Comparison of ENCODE assay signal across 8 cellular contexts in the genomic region with DNA sequence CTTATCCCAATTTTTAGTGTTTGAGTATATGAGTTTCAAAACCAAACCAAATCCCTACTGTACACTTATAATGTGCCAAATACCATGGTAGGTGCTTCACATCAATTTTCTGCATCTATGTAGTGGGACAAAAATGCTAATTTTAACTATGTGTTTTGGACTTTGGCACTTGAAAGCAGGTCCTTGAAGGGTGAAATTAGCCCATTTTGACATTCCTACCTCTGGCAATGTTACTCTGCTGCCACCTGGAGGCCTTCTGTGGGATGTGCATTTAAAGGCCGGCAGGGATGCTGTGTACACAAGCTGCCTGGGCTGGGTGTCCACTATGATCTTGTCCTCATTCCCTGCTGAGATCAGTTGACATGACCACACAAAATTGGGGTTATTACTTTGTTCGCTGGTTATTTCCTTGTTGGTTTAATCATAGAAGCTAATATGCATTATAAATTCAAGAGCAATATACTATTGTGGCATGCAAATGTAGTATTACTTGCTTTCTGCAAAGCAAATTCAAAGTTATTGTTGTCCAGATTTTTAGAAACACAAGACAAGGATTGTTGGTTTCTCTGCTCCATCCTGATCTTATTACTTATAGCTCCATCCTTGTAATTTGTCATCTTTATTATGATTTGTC.
DNase-seq lines count a peak whose midpoint lies in the region; ATAC-seq, FAIRE-seq and TF ChIP-seq lines count a peak whose summit lies in the region.

No MANE protein-coding gene starts in this region.

- no peak overlapping the region for H3K27ac Mint-ChIP-seq in activated B cell treated with CpG ODN at 0.5 μM for 24 hours

- H3K4me3 ChIP-seq in cardiac fibroblast (replicated peaks in 1 of 2; ENCODE audit: low read depth in 2 of 2, low read length in 2 of 2): no peak overlapping the region

- DNase-seq in DMS 273 (lab: John Stamatoyannopoulos, UW; ENCODE audit: unreplicated experiment): peak; percentile 83
- peak; percentile 28 for DNase-seq in H54 (ENCODE audit: insufficient read length, low spot score)
- DNase-seq in NCI-H2029 treated with DMSO at 0.1 percent for 48 hours (lab: John Stamatoyannopoulos, UW): peak; percentile 61
- DNase-seq in activated B cell treated with CpG ODN at 0.5 μM for 24 hours: peak; percentile 24
- DNase-seq in cardiac fibroblast (ENCODE audit: low read depth in 2 of 2): peak; percentile 84 to 89
- peak; percentile 77 for DNase-seq in kidney tubule cell (ENCODE audit: low spot score)
- DNase-seq in stimulated activated CD4-positive, alpha-beta T cell treated with anti-CD3 and anti-CD28 coated beads, Interleukin-4, amount 100 ng/mL, for 1 hour: peak; percentile 57

- no peaks in the 10 kb centered on the region for H3K36me3 Mint-ChIP-seq in activated B cell treated with CpG ODN at 0.5 μM for 24 hours (ENCODE audit: low read depth)

- POLR2A ChIA-PET in activated B cell treated with CpG ODN at 0.5 μM for 24 hours (lab: Charles Lee): no interaction called here

- CTCF ChIA-PET in activated B cell treated with CpG ODN at 0.5 μM for 24 hours (lab: Charles Lee): interaction anchor here (0.7 to 4.5 kb wide), 5 partner anchors 8 to 206 kb away, joined by 3 to 61 read pairs (median 3); no protein-coding TSS in a partner anchor

- no peak for TF ChIP-seq POLR2A in H54 (IDR thresholded peaks at IDR 0.05; ENCODE audit: low read depth, low read length)

- peaks cover 18% of the 10 kb centered on the region for H3K27me3 Mint-ChIP-seq in activated B cell treated with CpG ODN at 0.5 μM for 24 hours

- FAIRE-seq in H54 (lab: Jason Lieb, UNC): peak; percentile 93

- intact Hi-C loops in activated B cell treated with CpG ODN at 0.5 μM for 24 hours (cut with micrococcal nuclease): loop anchor here (1.0 to 2.0 kb wide), 2 partner anchors 202 to 856 kb away; no protein-coding TSS in a partner anchor

- no peak overlapping the region for H3K4me3 Mint-ChIP-seq in activated B cell treated with CpG ODN at 0.5 μM for 24 hours

- peak; percentile 64 for ATAC-seq in activated B cell treated with CpG ODN at 0.5 μM for 24 hours (ENCODE audit: low read depth)
- no peak for ATAC-seq in HG02840 (IDR thresholded peaks at IDR 0.05; ENCODE audit: low FRiP score, unreplicated experiment)

- H3K4me1 Mint-ChIP-seq in activated B cell treated with CpG ODN at 0.5 μM for 24 hours: no peaks in the 10 kb centered on the region

- TF ChIP-seq CTCF in activated B cell treated with CpG ODN at 0.5 μM for 24 hours (IDR thresholded peaks at IDR 0.05): peak; percentile 88
- peak; percentile 99 for TF ChIP-seq CTCF in cardiac fibroblast (IDR thresholded peaks at IDR 0.05; ENCODE audit: low read depth, low read length)

- H3K9me3 Mint-ChIP-seq in activated B cell treated with CpG ODN at 0.5 μM for 24 hours: no peaks in the 10 kb centered on the region

Comparison
In these comparisons a context has a peak if more than half of its experiments do, and no peak if none do; other contexts are left out.
1. DNase-seq: peak in every context shown above with its lines; median percentile 86 in cardiac fibroblast; 83 in DMS 273; 77 in kidney tubule cell; 61 in NCI-H2029 treated with DMSO at 0.1 percent for 48 hours; 57 in stimulated activated CD4-positive, alpha-beta T cell treated with anti-CD3 and anti-CD28 coated beads, Interleukin-4, amount 100 ng/mL, for 1 hour; 28 in H54; 24 in activated B cell treated with CpG ODN at 0.5 μM for 24 hours.